In genomic region chr14:62501021-62501750, GRCh38 we compare ENCODE assay signal across 19 cellular contexts.
DNase-seq lines count a peak whose midpoint lies in the region; ATAC-seq, FAIRE-seq and TF ChIP-seq lines count a peak whose summit lies in the region.
"Had no signal": no experiment of that assay in that cellular context is flagged by ENCODE, and none has a peak within 500 bp of the region (broad histone marks: within the 10 kb centered on the region; RNA-seq: fewer than 3 reads in every experiment).

No MANE protein-coding gene starts in this region.

- H3K36me3 ChIP-seq in RWPE2 (ENCODE audit: low read depth): no peaks in the 10 kb centered on the region

- no peaks in the 10 kb centered on the region for H3K27me3 ChIP-seq in RWPE2 (ENCODE audit: insufficient read depth, poor library complexity, severe bottlenecking)

- no peaks in the 10 kb centered on the region for H3K27me3 Mint-ChIP-seq in progenitor cell of endocrine pancreas
- H3K27me3 Mint-ChIP-seq: CD4-positive, alpha-beta T cell; IgD-negative memory B cell had no signal

- no peak overlapping the region for H3K4me3 ChIP-seq in RWPE2 (ENCODE audit: severe bottlenecking)

- H3K4me1 ChIP-seq in RWPE2 (ENCODE audit: insufficient read depth, poor library complexity, severe bottlenecking): peaks cover 9% of the 10 kb centered on the region

- ATAC-seq in RWPE2 (ENCODE audit: low read depth) (peak; percentile 85), esophagus mucosa (peak; percentile 66), HG03097 (IDR thresholded peaks at IDR 0.05; ENCODE audit: low FRiP score, unreplicated experiment) (no peak)
- ATAC-seq: HepG2 had no signal

- DNase-seq in HT1080 (ENCODE audit: low read depth) (peak; percentile 20), RWPE2 (ENCODE audit: low spot score) (no peak), progenitor cell of endocrine pancreas (ENCODE audit: low spot score, unreplicated experiment) (no peak), SKM-1 treated with dmso at 0.1 percent for 144 hours (lab: John Stamatoyannopoulos, UW; ENCODE audit: unreplicated experiment) (no peak), urothelium cell line (ENCODE audit: low spot score) (no peak)
- DNase-seq: ACHN; CD4-positive, alpha-beta T cell; DMS79 treated with DMSO at 0.1 percent for 48 hours; GF-D8; GOT3; H7; KBM-7 had no signal

- H3K27ac Mint-ChIP-seq in progenitor cell of endocrine pancreas: peak overlapping the region; percentile 24
- H3K27ac Mint-ChIP-seq: CD4-positive, alpha-beta T cell; IgD-negative memory B cell had no signal

- peak overlapping the region; percentile 69 for H3K27ac ChIP-seq in RWPE2 (ENCODE audit: poor library complexity, severe bottlenecking)
- H3K27ac ChIP-seq: C4-2B, HL-60 had no signal

- H3K9me3 ChIP-seq in RWPE2 (ENCODE audit: severe bottlenecking): no peaks in the 10 kb centered on the region

- no peak for TF ChIP-seq CTCF in RWPE2 (IDR thresholded peaks at IDR 0.05; ENCODE audit: poor library complexity, severe bottlenecking)
- no peak for TF ChIP-seq CTCF in progenitor cell of endocrine pancreas (IDR thresholded peaks at IDR 0.05; ENCODE audit: unreplicated experiment)

- peaks cover 24% of the 10 kb centered on the region for H3K9me3 Mint-ChIP-seq in progenitor cell of endocrine pancreas (ENCODE audit: low read depth)

- FAIRE-seq in urothelium cell line (lab: Jason Lieb, UNC): no peak
- FAIRE-seq: A204.1, HepG2 had no signal

- peaks cover 10% of the 10 kb centered on the region for H3K4me1 Mint-ChIP-seq in progenitor cell of endocrine pancreas (ENCODE audit: low read depth)
- H3K4me1 Mint-ChIP-seq: IgD-negative memory B cell had no signal

- H3K4me3 Mint-ChIP-seq in progenitor cell of endocrine pancreas (ENCODE audit: low read depth): no peak overlapping the region
- H3K4me3 Mint-ChIP-seq: CD4-positive, alpha-beta T cell; IgD-negative memory B cell had no signal

- peaks cover 9% of the 10 kb centered on the region for H3K36me3 Mint-ChIP-seq in progenitor cell of endocrine pancreas (ENCODE audit: insufficient read depth)
- H3K36me3 Mint-ChIP-seq: IgD-negative memory B cell had no signal
